Comparison of ENCODE assay signal across 24 cellular contexts in the genomic region with DNA sequence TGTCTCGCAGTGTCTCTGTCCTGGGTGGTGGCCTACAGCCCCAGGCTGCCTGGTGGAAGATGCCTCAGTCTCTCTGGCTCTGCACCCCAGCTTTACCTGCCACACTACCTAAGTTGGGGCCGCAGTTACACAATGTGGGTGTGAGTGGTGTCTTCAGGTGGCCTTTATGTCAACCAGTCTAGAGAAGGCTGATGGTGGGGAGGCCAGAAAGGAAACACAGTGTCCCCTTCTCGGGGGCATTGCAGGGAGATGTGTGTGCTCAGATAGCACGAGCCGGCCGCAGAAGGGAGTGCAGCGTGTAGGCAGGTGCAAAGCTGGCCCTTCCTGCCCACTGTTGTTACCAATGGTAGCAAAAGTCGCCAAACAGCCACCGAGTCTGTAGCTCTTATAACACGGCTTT.
DNase-seq lines count a peak whose midpoint lies in the region; ATAC-seq, FAIRE-seq and TF ChIP-seq lines count a peak whose summit lies in the region.
"Had no signal": no experiment of that assay in that cellular context is flagged by ENCODE, and none has a peak within 500 bp of the region (broad histone marks: within the 10 kb centered on the region; RNA-seq: fewer than 3 reads in every experiment).

No MANE protein-coding gene starts in this region.

- H3K79me2 ChIP-seq in PC-3 (ENCODE audit: low read length) = peaks cover 35% of the 10 kb centered on the region

- no peak overlapping the region for H3K4me3 Mint-ChIP-seq in stimulated activated naive CD8-positive, alpha-beta T cell treated with anti-CD3 and anti-CD28 coated beads, Interleukin-15, amount 100 ng/mL, for 72 hours
- H3K4me3 Mint-ChIP-seq: CD8-positive, alpha-beta memory T cell had no signal

- no peaks in the 10 kb centered on the region for H3K9me3 ChIP-seq in gastrocnemius medialis
- no peaks in the 10 kb centered on the region for H3K9me3 ChIP-seq in PC-3 (ENCODE audit: low read length)
- H3K9me3 ChIP-seq: A549, SJCRH30 had no signal

- in situ Hi-C loops in gastrocnemius medialis (cut with MboI; ENCODE audit: low sequenced_read_pairs in 4 of 4) = no loop called here

- no peaks in the 10 kb centered on the region for H4K20me1 ChIP-seq in PC-3 (ENCODE audit: low read length)

- ATAC-seq in stimulated activated naive CD8-positive, alpha-beta T cell treated with anti-CD3 and anti-CD28 coated beads, Interleukin-15, amount 100 ng/mL, for 72 hours = no peak
- ATAC-seq in stimulated activated naive CD8-positive, alpha-beta T cell treated with anti-CD3 and anti-CD28 coated beads, Interleukin-15, Interleukin-2, amounts not matched to agents 100 U/mL and 50 U/mL, for 24 hours = no peak
- ATAC-seq in gastrocnemius medialis (no peak), PC-3 (no peak)
- ATAC-seq: A549, SK-N-SH treated with all-trans-retinoic acid at 6 μM for 48 hours had no signal

- H3K27ac ChIP-seq in VCaP (peak overlapping the region; percentile 44), gastrocnemius medialis (no peak overlapping the region), PC-3 (ENCODE audit: low read length) (no peak overlapping the region)
- H3K27ac ChIP-seq: A549, C4-2B, SJCRH30 had no signal

- H3K9ac ChIP-seq in PC-3 (ENCODE audit: low read length) = no peak overlapping the region

- no peak overlapping the region for H3K4me3 ChIP-seq in lower leg skin (ENCODE audit: low read depth, poor library complexity, severe bottlenecking)
- H3K4me3 ChIP-seq in gastrocnemius medialis = no peak overlapping the region
- no peak overlapping the region for H3K4me3 ChIP-seq in PC-3 (ENCODE audit: low read length)
- H3K4me3 ChIP-seq: A549, MG63, SJCRH30 had no signal

- H3K4me1 Mint-ChIP-seq in stimulated activated naive CD8-positive, alpha-beta T cell treated with anti-CD3 and anti-CD28 coated beads, Interleukin-15, amount 100 ng/mL, for 72 hours = peaks cover 47% of the 10 kb centered on the region

- WGBS in lower leg skin, 2 donors = 92 to 94% methylated on average over 10 of the region's 10 CpGs

- H3K27me3 Mint-ChIP-seq in stimulated activated naive CD8-positive, alpha-beta T cell treated with anti-CD3 and anti-CD28 coated beads, Interleukin-15, amount 100 ng/mL, for 72 hours = no peaks in the 10 kb centered on the region

- H3K9me3 Mint-ChIP-seq in stimulated activated naive CD8-positive, alpha-beta T cell treated with anti-CD3 and anti-CD28 coated beads, Interleukin-15, amount 100 ng/mL, for 72 hours = no peaks in the 10 kb centered on the region
- H3K9me3 Mint-ChIP-seq: CD8-positive, alpha-beta memory T cell had no signal

- TF ChIP-seq CTCF in VCaP (conservative IDR thresholded peaks at IDR 0.05) = no peak
- TF ChIP-seq CTCF in lower leg skin (IDR thresholded peaks at IDR 0.05) = no peak
- TF ChIP-seq CTCF in gastrocnemius medialis (IDR thresholded peaks at IDR 0.05 in 4 of 5, conservative IDR thresholded peaks at IDR 0.05 in 1 of 5) = no peak
- no peak for TF ChIP-seq CTCF in PC-3 (conservative IDR thresholded peaks at IDR 0.05; ENCODE audit: low read depth, low read length)

- no peak for DNase-seq in stimulated activated naive CD8-positive, alpha-beta T cell treated with anti-CD3 and anti-CD28 coated beads, Interleukin-15, amount 100 ng/mL, for 72 hours
- DNase-seq in stimulated activated naive CD8-positive, alpha-beta T cell treated with anti-CD3 and anti-CD28 coated beads, Interleukin-15, Interleukin-2, amounts not matched to agents 100 U/mL and 50 U/mL, for 24 hours = no peak
- DNase-seq in lower leg skin (ENCODE audit: low spot score in 2 of 2) (peak; percentile 10 to 75), urothelium cell line (ENCODE audit: low spot score) (no peak), gastrocnemius medialis (no peak), PC-3 (no peak), NOMO-1 treated with dmso at 0.1 percent for 144 hours (lab: John Stamatoyannopoulos, UW; ENCODE audit: unreplicated experiment) (no peak)
- DNase-seq: AML-193; Calu3; CD8-positive, alpha-beta memory T cell; GF-D8; H7; KG1; MG63; NCI-H2029 treated with DMSO at 0.1 percent for 48 hours; NCI-H446 treated with DMSO at 0.1 percent for 48 hours; NCI-H69; SJCRH30 had no signal

- peak overlapping the region; percentile 4 to 27 for H3K27ac Mint-ChIP-seq in stimulated activated naive CD8-positive, alpha-beta T cell treated with anti-CD3 and anti-CD28 coated beads, Interleukin-15, amount 100 ng/mL, for 72 hours

- H3K36me3 ChIP-seq in gastrocnemius medialis = no peaks in the 10 kb centered on the region
- no peaks in the 10 kb centered on the region for H3K36me3 ChIP-seq in PC-3 (ENCODE audit: low read depth, low read length)
- H3K36me3 ChIP-seq: MG63, SJCRH30 had no signal

- no peak overlapping the region for H2AFZ ChIP-seq in PC-3 (ENCODE audit: low read length)

- no peaks in the 10 kb centered on the region for H3K9me2 ChIP-seq in PC-3 (replicated peaks; ENCODE audit: low read length)

- FAIRE-seq in urothelium cell line (lab: Jason Lieb, UNC) = peak; percentile 48
- FAIRE-seq: A549, GM12892, RCC 7860 had no signal

- CTCF ChIA-PET in PC-3 (lab: Charles Lee) = no interaction called here

- no TSS peak for BruUV-seq in PC-3 (replicated peaks; lab: Mats Ljungman, UMichigan)

- POLR2A ChIA-PET in PC-3 (lab: Charles Lee; ENCODE audit: unreplicated experiment) = no interaction called here

- no peak overlapping the region for H3K4me2 ChIP-seq in PC-3 (ENCODE audit: low read length)
- H3K4me2 ChIP-seq: A549 had no signal

- H3K27me3 ChIP-seq in gastrocnemius medialis (no peaks in the 10 kb centered on the region), PC-3 (ENCODE audit: low read length) (no peaks in the 10 kb centered on the region)
- H3K27me3 ChIP-seq: MG63, SJCRH30 had no signal

- H3F3A ChIP-seq in PC-3 (ENCODE audit: low read length, unreplicated experiment) = no peaks in the 10 kb centered on the region

- H3K4me1 ChIP-seq in gastrocnemius medialis (peaks cover 10 to 17% of the 10 kb centered on the region in 2 donors), PC-3 (ENCODE audit: insufficient read depth, low read length) (peaks cover 26% of the 10 kb centered on the region)
- H3K4me1 ChIP-seq: A549, SJCRH30 had no signal

- no peak for TF ChIP-seq POLR2A in lower leg skin (IDR thresholded peaks at IDR 0.05)
- TF ChIP-seq POLR2A in gastrocnemius medialis (IDR thresholded peaks at IDR 0.05) = no peak

- intact Hi-C loops in lower leg skin (cut with DNase I; ENCODE audit: low total_unique reads) = loop anchor here (10.0 kb wide), 1 partner anchor 1150 kb away; no protein-coding TSS in a partner anchor
- intact Hi-C loops in gastrocnemius medialis (cut with DNase I; ENCODE audit: low total_unique reads) = no loop called here
- intact Hi-C loops in PC-3 (cut with micrococcal nuclease) = no loop called here

Comparison
In these comparisons a context has a peak if more than half of its experiments do, and no peak if none do; other contexts are left out.
1. DNase-seq: peak in lower leg skin (2 of 2); none in stimulated activated naive CD8-positive, alpha-beta T cell treated with anti-CD3 and anti-CD28 coated beads, Interleukin-15, amount 100 ng/mL, for 72 hours (0 of 2), stimulated activated naive CD8-positive, alpha-beta T cell treated with anti-CD3 and anti-CD28 coated beads, Interleukin-15, Interleukin-2, amounts not matched to agents 100 U/mL and 50 U/mL, for 24 hours (single experiment), urothelium cell line (single experiment), gastrocnemius medialis (0 of 2), PC-3 (single experiment) and NOMO-1 treated with dmso at 0.1 percent for 144 hours (single experiment).